Comparison of ENCODE assay signal across 8 cellular contexts in genomic region chr16:88686439-88687253, GRCh38. TPM values are rescaled to one million over a fixed set of nuclear protein-coding genes. Genes with fewer than 3 reads are reported as not detected.
DNase-seq lines count a peak whose midpoint lies in the region; ATAC-seq and TF ChIP-seq lines count a peak whose summit lies in the region.

Gene SNAI3, minus strand, starts transcription at chr16:88686507. Its CDS starts 101 bp downstream, at chr16:88686406.

- H3K4me3 Mint-ChIP-seq in activated B cell treated with CpG ODN at 0.5 μM for 24 hours: peak within 1 kb of the TSS; percentile 83

- POLR2A ChIA-PET in activated B cell treated with CpG ODN at 0.5 μM for 24 hours (lab: Charles Lee): interaction anchor here (0.8 to 2.5 kb wide), 7 partner anchors 14 to 531 kb away, joined by 3 to 13 read pairs (median 4); partner anchors contain the start of gene ZNF778

- DNase-seq in DMS 273 (lab: John Stamatoyannopoulos, UW; ENCODE audit: unreplicated experiment) (peak; percentile 91), DMS 273 treated with DMSO at 0.1 percent for 48 hours (lab: John Stamatoyannopoulos, UW) (no peak), NCI-H2107 treated with DMSO at 0.1 percent for 48 hours (lab: John Stamatoyannopoulos, UW; ENCODE audit: unreplicated experiment) (peak; percentile 46), activated B cell treated with CpG ODN at 0.5 μM for 24 hours (peak; percentile 94), left kidney (ENCODE audit: low read depth, low spot score) (peak; percentile 92)
- DNase-seq in central memory CD4-positive, alpha-beta T cell: peak; percentile 78
- peak; percentile 87 to 91 for DNase-seq in stimulated activated CD4-positive, alpha-beta T cell treated with anti-CD3 and anti-CD28 coated beads, Interleukin-2, amount 100 ng/mL, for 24 hours

- H3K36me3 Mint-ChIP-seq in activated B cell treated with CpG ODN at 0.5 μM for 24 hours (ENCODE audit: low read depth): no peaks in the 10 kb centered on the region

- ATAC-seq in HG02870 (IDR thresholded peaks at IDR 0.05; ENCODE audit: unreplicated experiment) (peak; percentile 61), activated B cell treated with CpG ODN at 0.5 μM for 24 hours (ENCODE audit: low read depth) (peak; percentile 74)

- no peak for TF ChIP-seq CTCF in activated B cell treated with CpG ODN at 0.5 μM for 24 hours (IDR thresholded peaks at IDR 0.05)

- CTCF ChIA-PET in activated B cell treated with CpG ODN at 0.5 μM for 24 hours (lab: Charles Lee): interaction anchor here (1.2 to 3.9 kb wide), 2 partner anchors 11 to 15 kb away, joined by 3 to 17 read pairs; no protein-coding TSS in a partner anchor

- no peaks in the 10 kb centered on the region for H3K27me3 Mint-ChIP-seq in activated B cell treated with CpG ODN at 0.5 μM for 24 hours

- intact Hi-C loops in activated B cell treated with CpG ODN at 0.5 μM for 24 hours (cut with micrococcal nuclease): loop anchor here (1.0 to 10.0 kb wide), 7 partner anchors 15 to 232 kb away; partner anchors contain the start of genes CTU2, CYBA, MVD and RNF166

- no peaks in the 10 kb centered on the region for H3K9me3 Mint-ChIP-seq in activated B cell treated with CpG ODN at 0.5 μM for 24 hours

- no peak within 1 kb of the TSS for H3K27ac Mint-ChIP-seq in activated B cell treated with CpG ODN at 0.5 μM for 24 hours

- peaks cover 46% of the 10 kb centered on the region for H3K4me1 Mint-ChIP-seq in activated B cell treated with CpG ODN at 0.5 μM for 24 hours

RNA-seq across cellular contexts. Expression of gene SNAI3, which starts in this region (rescaled TPM):
- total RNA-seq in activated B cell treated with CpG ODN at 0.5 μM for 24 hours: 1.5 and 2.7 TPM in 2 replicates
